ENCODE assay signal across 14 cellular contexts in genomic region chr11:8196749-8197148, GRCh38. TPM values are rescaled to one million over a fixed set of nuclear protein-coding genes. Genes with fewer than 3 reads are reported as not detected.
"Had no signal": no experiment of that assay in that cellular context is flagged by ENCODE, and none has a peak within 500 bp of the region (broad histone marks: within the 10 kb centered on the region; RNA-seq: fewer than 3 reads in every experiment).

No MANE protein-coding gene starts in this region.

- DNase-seq: foreskin melanocyte; head of caudate nucleus; left colon; mucosa of descending colon; naive thymus-derived CD8-positive, alpha-beta T cell; psoas muscle; sigmoid colon; stimulated activated CD4-positive, alpha-beta T cell treated with anti-CD3 and anti-CD28 coated beads, Interleukin-2, amount 100 ng/mL, for 24 hours; stimulated activated CD4-positive, alpha-beta T cell treated with anti-CD3 and anti-CD28 coated beads, Interleukin-4, amount 100 ng/mL, for 4 hours; stimulated activated naive B cell treated with anti-CD40 and anti-IgM and Interleukin-4, amounts not matched to agents 10 μg/mL and 1 μg/mL and 100 μg/mL, for 72 hours; stimulated activated naive CD8-positive, alpha-beta T cell treated with anti-CD3 and anti-CD28 coated beads, Interleukin-15, amount 100 ng/mL, for 72 hours; testis had no signal

- H3K9me3 Mint-ChIP-seq: stimulated activated naive B cell treated with anti-CD40 and anti-IgM and Interleukin-4, amounts not matched to agents 10 μg/mL and 1 μg/mL and 100 μg/mL, for 72 hours; stimulated activated naive CD8-positive, alpha-beta T cell treated with anti-CD3 and anti-CD28 coated beads, Interleukin-15, amount 100 ng/mL, for 72 hours had no signal

- ATAC-seq: left colon; mucosa of descending colon; naive thymus-derived CD8-positive, alpha-beta T cell; psoas muscle; stimulated activated naive B cell treated with anti-CD40 and anti-IgM and Interleukin-4, amounts not matched to agents 10 μg/mL and 1 μg/mL and 100 μg/mL, for 72 hours; stimulated activated naive CD8-positive, alpha-beta T cell treated with anti-CD3 and anti-CD28 coated beads, Interleukin-15, amount 100 ng/mL, for 72 hours had no signal

- H3K4me1 Mint-ChIP-seq: stimulated activated naive CD8-positive, alpha-beta T cell treated with anti-CD3 and anti-CD28 coated beads, Interleukin-15, amount 100 ng/mL, for 72 hours had no signal

- H3K27ac Mint-ChIP-seq: stimulated activated naive CD8-positive, alpha-beta T cell treated with anti-CD3 and anti-CD28 coated beads, Interleukin-15, amount 100 ng/mL, for 72 hours had no signal

- FAIRE-seq: endothelial cell of umbilical vein had no signal

- H3K36me3 Mint-ChIP-seq: naive thymus-derived CD8-positive, alpha-beta T cell; stimulated activated naive B cell treated with anti-CD40 and anti-IgM and Interleukin-4, amounts not matched to agents 10 μg/mL and 1 μg/mL and 100 μg/mL, for 72 hours had no signal

- H3K4me3 Mint-ChIP-seq: naive thymus-derived CD8-positive, alpha-beta T cell; stimulated activated naive B cell treated with anti-CD40 and anti-IgM and Interleukin-4, amounts not matched to agents 10 μg/mL and 1 μg/mL and 100 μg/mL, for 72 hours; stimulated activated naive CD8-positive, alpha-beta T cell treated with anti-CD3 and anti-CD28 coated beads, Interleukin-15, amount 100 ng/mL, for 72 hours had no signal

RNA-seq across cellular contexts. Expression of gene RIC3, which starts 27.9 kb away (rescaled TPM):
- total RNA-seq: endothelial cell of umbilical vein, osteoblast had no signal
- polyA plus RNA-seq: endothelial cell of umbilical vein had no signal
